9 cellular contexts compared by ENCODE assay signal in genomic region chr19:47610546-47610894, GRCh38. TPM values are rescaled to one million over a fixed set of nuclear protein-coding genes. Genes with fewer than 3 reads are reported as not detected.
DNase-seq lines count a peak whose midpoint lies in the region; ATAC-seq and TF ChIP-seq lines count a peak whose summit lies in the region.
"Had no signal": no experiment of that assay in that cellular context is flagged by ENCODE, and none has a peak within 500 bp of the region (broad histone marks: within the 10 kb centered on the region; RNA-seq: fewer than 3 reads in every experiment).

No MANE protein-coding gene starts in this region.

- TF ChIP-seq POLR2A in right lobe of liver (IDR thresholded peaks at IDR 0.05) (no peak), thyroid gland (IDR thresholded peaks at IDR 0.05) (no peak)

- H3K27ac Mint-ChIP-seq in activated T-cell treated with anti-CD3 and anti-CD28 coated beads, Interleukin-2, amount 50 U/mL, for 24 hours: peak overlapping the region; percentile 84

- H3K9me3 ChIP-seq in right lobe of liver: no peaks in the 10 kb centered on the region
- H3K9me3 ChIP-seq in thyroid gland: no peaks in the 10 kb centered on the region

- peaks cover 23% of the 10 kb centered on the region for H3K36me3 Mint-ChIP-seq in activated T-cell treated with anti-CD3 and anti-CD28 coated beads, Interleukin-2, amount 50 U/mL, for 24 hours (ENCODE audit: low read depth)

- no peak for TF ChIP-seq CTCF in astrocyte of the spinal cord (IDR thresholded peaks at IDR 0.05; ENCODE audit: low read depth, low read length)
- no peak for TF ChIP-seq CTCF in right lobe of liver (IDR thresholded peaks at IDR 0.05)
- no peak for TF ChIP-seq CTCF in thyroid gland (IDR thresholded peaks at IDR 0.05)

- no peak for ATAC-seq in right lobe of liver

- H3K4me3 ChIP-seq in astrocyte of the spinal cord (ENCODE audit: low read depth, low read length) (peak overlapping the region; percentile 70), right lobe of liver (peak overlapping the region; percentile 68 to 99 (median 99)), thyroid gland (replicated peaks in 1 of 3) (peak overlapping the region; percentile 64 to 93 (median 78))

- peak overlapping the region; percentile 83 to 99 (median 89) for H3K27ac ChIP-seq in right lobe of liver
- peak overlapping the region in 2 of 3 donors; percentile 60 to 85 for H3K27ac ChIP-seq in thyroid gland

- H3K9me3 Mint-ChIP-seq in activated T-cell treated with anti-CD3 and anti-CD28 coated beads, Interleukin-2, amount 50 U/mL, for 24 hours: no peaks in the 10 kb centered on the region

- intact Hi-C loops in right lobe of liver (cut with DNase I): loop anchor here in 1 of 2 donors (10.0 kb wide), 1 partner anchor 54 kb away; no protein-coding TSS in a partner anchor
- intact Hi-C loops in thyroid gland (cut with DNase I): loop anchor here (5.0 kb wide), 1 partner anchor 103 kb away; no protein-coding TSS in a partner anchor

- peaks cover 39% of the 10 kb centered on the region for H3K4me1 Mint-ChIP-seq in activated T-cell treated with anti-CD3 and anti-CD28 coated beads, Interleukin-2, amount 50 U/mL, for 24 hours (ENCODE audit: low read depth)

- no peak for DNase-seq in activated T-cell treated with anti-CD3 and anti-CD28 coated beads, Interleukin-2, amount 50 U/mL, for 24 hours
- no peak for DNase-seq in activated T-cell treated with anti-CD3 and anti-CD28 coated beads, Interleukin-2, amount 50 U/mL, for 1 hour
- DNase-seq in astrocyte of the spinal cord (ENCODE audit: low read depth, low spot score) (no peak), right lobe of liver (no peak), thyroid gland (no peak), GM03348 (ENCODE audit: low spot score) (no peak), medulla oblongata (ENCODE audit: extremely low spot score) (no peak), activated gamma-delta T cell (lab: John Stamatoyannopoulos, UW) (no peak)

- H3K4me3 Mint-ChIP-seq in activated T-cell treated with anti-CD3 and anti-CD28 coated beads, Interleukin-2, amount 50 U/mL, for 24 hours: peak overlapping the region; percentile 75

- in situ Hi-C loops in astrocyte of the spinal cord (cut with HindIII; ENCODE audit: low sequenced_read_pairs): no loop called here

- H3K36me3 ChIP-seq in right lobe of liver (no peaks in the 10 kb centered on the region), thyroid gland (no peaks in the 10 kb centered on the region)

- H3K27me3 ChIP-seq in right lobe of liver: no peaks in the 10 kb centered on the region
- no peaks in the 10 kb centered on the region for H3K27me3 ChIP-seq in thyroid gland

- H3K4me1 ChIP-seq in right lobe of liver (peaks cover 0 to 18% (median 8%) of the 10 kb centered on the region in 4 donors), thyroid gland (peaks cover 15 to 28% of the 10 kb centered on the region in 2 donors)

- 0% methylated on average over 2 of the region's 2 CpGs for WGBS in right lobe of liver (ENCODE audit: insufficient coverage, low coverage, low lambda C conversion rate, missing lambda C conversion rate)
- WGBS in thyroid gland, 2 donors: 7 to 11% methylated on average over 2 of the region's 2 CpGs

- H3K27me3 Mint-ChIP-seq in activated T-cell treated with anti-CD3 and anti-CD28 coated beads, Interleukin-2, amount 50 U/mL, for 24 hours: no peaks in the 10 kb centered on the region

RNA-seq across cellular contexts. Expression of gene BICRA, which starts 1.6 kb away (rescaled TPM):
- total RNA-seq in right lobe of liver: 1 to 10 TPM; 3.7 to 7.3 (median 6.4) TPM
- total RNA-seq in thyroid gland: 10 to 100 TPM in 3 of 4 donors, 1 to 10 TPM in 1; 5.8 to 15.2 (median 13.2) TPM

RNA-seq across cellular contexts. Expression of gene ZNF541, which starts 37.6 kb away (rescaled TPM):
- total RNA-seq in right lobe of liver (under 1 TPM in 4 of 6 experiments, not detected in 2; 0.12 to 0.25 (median 0.17) TPM), thyroid gland (1 to 10 TPM in 1 of 4 donors, under 1 TPM in 2, not detected in 1; 0.40 to 1.1 (median 0.56) TPM)
- total RNA-seq: Daoy had no signal
